Comparison of ENCODE assay signal across 30 cellular contexts in the genomic region with DNA sequence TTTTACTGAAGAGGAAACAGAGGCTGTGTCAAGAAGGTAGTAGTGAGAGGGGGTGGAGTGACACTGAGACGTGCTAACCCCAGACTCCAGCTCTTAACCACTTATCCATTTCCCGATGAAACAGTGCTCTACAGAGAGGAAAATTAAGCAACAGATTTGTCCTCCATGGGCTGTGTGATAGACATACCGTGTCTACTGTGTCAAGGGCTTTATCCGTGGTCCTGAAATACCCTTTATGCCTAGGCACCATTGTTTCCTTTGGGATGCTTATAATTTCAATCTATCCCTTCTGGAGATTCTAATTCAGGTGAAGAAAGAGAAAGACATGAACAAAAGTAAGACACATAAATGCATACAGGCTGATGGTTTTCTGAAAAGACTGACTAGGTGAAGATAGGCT.
"Had no signal": no experiment of that assay in that cellular context is flagged by ENCODE, and none has a peak within 500 bp of the region (broad histone marks: within the 10 kb centered on the region; RNA-seq: fewer than 3 reads in every experiment).

No MANE protein-coding gene starts in this region.

- FAIRE-seq: endometrium, endothelial cell of umbilical vein had no signal

- H3K4me3 ChIP-seq: ascending aorta, breast epithelium, cardiac muscle cell, colonic mucosa, esophagus squamous epithelium, gastroesophageal sphincter had no signal

- H3K4me3 Mint-ChIP-seq: activated CD4-positive, alpha-beta memory T cell treated with anti-CD3 and anti-CD28 coated beads, Interleukin-2, amount 10 ng/mL, durations not matched to agents 7 days and 5 days; activated CD4-positive, alpha-beta T cell treated with anti-CD3 and anti-CD28 coated beads, Interleukin-2, amount 10 ng/mL, durations not matched to agents 7 days and 5 days; activated naive CD4-positive, alpha-beta T cell treated with anti-CD3 and anti-CD28 coated beads, Interleukin-2, amount 10 ng/mL, durations not matched to agents 7 days and 5 days; activated naive CD8-positive, alpha-beta T cell treated with anti-CD3 and anti-CD28 coated beads, Interleukin-2, amount 10 ng/mL, durations not matched to agents 7 days and 5 days; activated T-cell treated with anti-CD3 and anti-CD28 coated beads, Interleukin-2, amount 50 U/mL, for 24 hours; activated T-cell treated with anti-CD3 and anti-CD28 coated beads, Interleukin-2, amount 50 U/mL, for 72 hours; brain had no signal

- H3K9me3 Mint-ChIP-seq: activated CD4-positive, alpha-beta memory T cell treated with anti-CD3 and anti-CD28 coated beads, Interleukin-2, amount 10 ng/mL, durations not matched to agents 7 days and 5 days; activated CD4-positive, alpha-beta T cell treated with anti-CD3 and anti-CD28 coated beads, Interleukin-2, amount 10 ng/mL, durations not matched to agents 7 days and 5 days; activated naive CD4-positive, alpha-beta T cell treated with anti-CD3 and anti-CD28 coated beads, Interleukin-2, amount 10 ng/mL, durations not matched to agents 7 days and 5 days; activated naive CD8-positive, alpha-beta T cell treated with anti-CD3 and anti-CD28 coated beads, Interleukin-2, amount 10 ng/mL, durations not matched to agents 7 days and 5 days; activated T-cell treated with anti-CD3 and anti-CD28 coated beads, Interleukin-2, amount 50 U/mL, for 24 hours had no signal

- H3K27ac Mint-ChIP-seq: activated CD4-positive, alpha-beta memory T cell treated with anti-CD3 and anti-CD28 coated beads, Interleukin-2, amount 10 ng/mL, durations not matched to agents 7 days and 5 days; activated CD4-positive, alpha-beta T cell treated with anti-CD3 and anti-CD28 coated beads, Interleukin-2, amount 10 ng/mL, durations not matched to agents 7 days and 5 days; activated naive CD4-positive, alpha-beta T cell treated with anti-CD3 and anti-CD28 coated beads, Interleukin-2, amount 10 ng/mL, durations not matched to agents 7 days and 5 days; activated naive CD4-positive, alpha-beta T cell treated with anti-CD3 and anti-CD28 coated beads, Interleukin-2, amount 50 U/mL, for 72 hours; activated naive CD8-positive, alpha-beta T cell treated with anti-CD3 and anti-CD28 coated beads, Interleukin-2, amount 10 ng/mL, durations not matched to agents 7 days and 5 days; activated T-cell treated with anti-CD3 and anti-CD28 coated beads, Interleukin-2, amount 50 U/mL, for 24 hours; activated T-cell treated with anti-CD3 and anti-CD28 coated beads, Interleukin-2, amount 50 U/mL, for 72 hours; brain had no signal

- H3K27ac ChIP-seq: ascending aorta, breast epithelium, cardiac muscle cell, colonic mucosa, epithelial cell of prostate, esophagus squamous epithelium, gastroesophageal sphincter had no signal

- ATAC-seq: activated naive CD4-positive, alpha-beta T cell treated with anti-CD3 and anti-CD28 coated beads, Interleukin-2, amount 50 U/mL, for 72 hours; activated T-cell treated with anti-CD3 and anti-CD28 coated beads, Interleukin-2, amount 50 U/mL, for 72 hours; gastroesophageal sphincter had no signal

- H3K9me3 ChIP-seq: ascending aorta, breast epithelium, colonic mucosa, esophagus squamous epithelium had no signal

- H3K4me1 ChIP-seq: ascending aorta, breast epithelium, colonic mucosa, esophagus squamous epithelium, gastroesophageal sphincter had no signal

- H3K36me3 ChIP-seq: ascending aorta, breast epithelium, cardiac muscle cell, colonic mucosa, esophagus squamous epithelium, gastroesophageal sphincter had no signal

- H3K36me3 Mint-ChIP-seq: activated naive CD4-positive, alpha-beta T cell treated with anti-CD3 and anti-CD28 coated beads, Interleukin-2, amount 10 ng/mL, durations not matched to agents 7 days and 5 days; activated naive CD4-positive, alpha-beta T cell treated with anti-CD3 and anti-CD28 coated beads, Interleukin-2, amount 50 U/mL, for 72 hours; activated naive CD8-positive, alpha-beta T cell treated with anti-CD3 and anti-CD28 coated beads, Interleukin-2, amount 10 ng/mL, durations not matched to agents 7 days and 5 days; brain had no signal

- H3K4me1 Mint-ChIP-seq: activated CD4-positive, alpha-beta memory T cell treated with anti-CD3 and anti-CD28 coated beads, Interleukin-2, amount 10 ng/mL, durations not matched to agents 7 days and 5 days; activated CD4-positive, alpha-beta T cell treated with anti-CD3 and anti-CD28 coated beads, Interleukin-2, amount 10 ng/mL, durations not matched to agents 7 days and 5 days; activated naive CD4-positive, alpha-beta T cell treated with anti-CD3 and anti-CD28 coated beads, Interleukin-2, amount 10 ng/mL, durations not matched to agents 7 days and 5 days; activated naive CD8-positive, alpha-beta T cell treated with anti-CD3 and anti-CD28 coated beads, Interleukin-2, amount 10 ng/mL, durations not matched to agents 7 days and 5 days had no signal

- DNase-seq: activated CD4-positive, alpha-beta memory T cell treated with anti-CD3 and anti-CD28 coated beads, Interleukin-2, amount 10 ng/mL, durations not matched to agents 7 days and 5 days; activated CD4-positive, alpha-beta T cell treated with anti-CD3 and anti-CD28 coated beads for 1 hour; activated CD4-positive, alpha-beta T cell treated with anti-CD3 and anti-CD28 coated beads for 4 hours; activated CD4-positive, alpha-beta T cell treated with anti-CD3 and anti-CD28 coated beads, Interleukin-2, amount 10 ng/mL, durations not matched to agents 7 days and 5 days; activated CD4-positive, alpha-beta T cell treated with anti-CD3 and anti-CD28 coated beads, Interleukin-2, amount 50 U/mL, for 4 hours; activated CD8-positive, alpha-beta memory T cell treated with anti-CD3 and anti-CD28 coated beads, Interleukin-2, amount 50 U/mL, for 48 hours; activated gamma-delta T cell; activated naive CD4-positive, alpha-beta T cell; activated naive CD4-positive, alpha-beta T cell treated with anti-CD3 and anti-CD28 coated beads, Interleukin-2, amount 10 ng/mL, durations not matched to agents 7 days and 5 days; activated naive CD8-positive, alpha-beta T cell treated with anti-CD3 and anti-CD28 coated beads, Interleukin-2, amount 10 ng/mL, durations not matched to agents 7 days and 5 days; activated T-cell treated with anti-CD3 and anti-CD28 coated beads for 4 hours; activated T-cell treated with anti-CD3 and anti-CD28 coated beads, Interleukin-2, amount 50 U/mL, for 24 hours; activated T-cell treated with anti-CD3 and anti-CD28 coated beads, Interleukin-2, amount 50 U/mL, for 72 hours; central memory CD4-positive, alpha-beta T cell; cerebellar nuclear complex; colonic mucosa; effector CD8-positive, alpha-beta T cell; esophagus squamous epithelium; foreskin melanocyte; head of caudate nucleus; T-helper 2 cell had no signal

- H3K27me3 Mint-ChIP-seq: activated naive CD8-positive, alpha-beta T cell treated with anti-CD3 and anti-CD28 coated beads, Interleukin-2, amount 10 ng/mL, durations not matched to agents 7 days and 5 days had no signal

- H3K27me3 ChIP-seq: ascending aorta, breast epithelium, cardiac muscle cell, colonic mucosa had no signal
